In the genomic region with DNA sequence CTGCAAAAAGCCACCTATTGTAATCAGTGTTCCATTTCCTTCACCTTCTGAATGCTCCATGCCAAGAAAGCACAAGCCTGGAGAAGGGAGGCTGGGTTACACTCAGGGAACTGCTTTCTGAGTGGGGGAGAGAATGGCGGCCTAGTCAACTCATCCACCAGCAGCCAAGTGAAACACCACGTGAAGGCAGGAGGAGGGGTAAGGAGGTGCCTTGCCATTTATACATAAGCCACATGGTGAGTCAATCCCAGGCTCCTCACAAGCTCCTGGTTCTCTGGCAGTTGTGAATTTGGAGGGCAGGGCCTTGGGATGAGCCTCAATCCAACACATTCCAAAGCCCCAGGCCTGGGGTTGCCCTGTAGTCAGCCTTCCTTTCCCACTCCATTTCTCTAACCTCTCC, we compare ENCODE assay signal across 31 cellular contexts.
DNase-seq lines count a peak whose midpoint lies in the region; ATAC-seq, FAIRE-seq and TF ChIP-seq lines count a peak whose summit lies in the region.
"Had no signal": no experiment of that assay in that cellular context is flagged by ENCODE, and none has a peak within 500 bp of the region (broad histone marks: within the 10 kb centered on the region; RNA-seq: fewer than 3 reads in every experiment).

No MANE protein-coding gene starts in this region.

- H2AFZ ChIP-seq in K562 (ENCODE audit: low read depth, low read length) (peak overlapping the region; percentile 87), mesenchymal stem cell (ENCODE audit: low read depth, low read length) (no peak overlapping the region)

- H3K23ac ChIP-seq in mesenchymal stem cell (ENCODE audit: low read length in 2 of 2): no peak overlapping the region

- no peak for TF ChIP-seq POLR2A in K562 (conservative IDR thresholded peaks at IDR 0.05)

- DNase-seq in A172 (ENCODE audit: low spot score): peak; percentile 14
- DNase-seq in HT1080 (ENCODE audit: low read depth): peak; percentile 42
- DNase-seq in K562 (ENCODE audit: extremely low read depth in 1 of 4, low spot score in 3 of 4): no peak
- DNase-seq in mesenchymal stem cell: no peak
- no peak for DNase-seq in activated T-cell treated with anti-CD3 and anti-CD28 coated beads, Interleukin-2, amount 50 U/mL, for 72 hours
- DNase-seq in NCI-H2107 (lab: John Stamatoyannopoulos, UW): no peak
- DNase-seq: 8988T; activated CD4-positive, alpha-beta T cell treated with anti-CD3 and anti-CD28 coated beads, Interleukin-2, amount 10 ng/mL, durations not matched to agents 24 days and 14 days; activated gamma-delta T cell; activated naive CD8-positive, alpha-beta T cell treated with anti-CD3 and anti-CD28 coated beads, Interleukin-2, amount 50 U/mL, for 24 hours; activated T-cell treated with anti-CD3 and anti-CD28 coated beads, Interleukin-2, amount 50 U/mL, for 1 hour; body of pancreas; CD4-positive, CD25-positive, alpha-beta regulatory T cell; GOT3; head of caudate nucleus; IMR-90; left cardiac atrium; NCI-H1417; NCI-H2029 treated with DMSO at 0.1 percent for 48 hours; NCI-H345; NCI-H82; posterior cingulate gyrus; right lobe of liver; stimulated activated CD4-positive, alpha-beta T cell treated with anti-CD3 and anti-CD28 coated beads, Interleukin-12 subunit alpha, Interleukin-12 subunit beta, amount 100 ng/mL, for 4 hours; stimulated activated naive B cell treated with anti-CD40 and anti-IgM and Interleukin-4, amounts not matched to agents 10 μg/mL and 1 μg/mL and 100 μg/mL, for 72 hours; T-helper 17 cell had no signal

- FAIRE-seq in K562 (lab: Jason Lieb, UNC): no peak

- H3K27me3 Mint-ChIP-seq in activated T-cell treated with anti-CD3 and anti-CD28 coated beads, Interleukin-2, amount 50 U/mL, for 72 hours (ENCODE audit: low read depth): no peaks in the 10 kb centered on the region
- H3K27me3 Mint-ChIP-seq: memory B cell; stimulated activated naive B cell treated with anti-CD40 and anti-IgM and Interleukin-4, amounts not matched to agents 10 μg/mL and 1 μg/mL and 100 μg/mL, for 72 hours had no signal

- no peak overlapping the region for H3K14ac ChIP-seq in mesenchymal stem cell (ENCODE audit: low read length in 2 of 2)

- H3K18ac ChIP-seq in mesenchymal stem cell (ENCODE audit: low read depth in 1 of 2, low read length in 2 of 2): no peak overlapping the region

- no peak overlapping the region for H2BK120ac ChIP-seq in mesenchymal stem cell (ENCODE audit: low read depth, low read length)

- H3K36me3 Mint-ChIP-seq in activated T-cell treated with anti-CD3 and anti-CD28 coated beads, Interleukin-2, amount 50 U/mL, for 72 hours (ENCODE audit: insufficient read depth in 2 of 2): no peaks in the 10 kb centered on the region
- H3K36me3 Mint-ChIP-seq: CD4-positive, CD25-positive, alpha-beta regulatory T cell; stimulated activated naive B cell treated with anti-CD40 and anti-IgM and Interleukin-4, amounts not matched to agents 10 μg/mL and 1 μg/mL and 100 μg/mL, for 72 hours had no signal

- POLR2A ChIA-PET in K562 (lab: Yijun Ruan, JAX): no interaction called here

- CTCF ChIA-PET in K562 (lab: Yijun Ruan, JAX; ENCODE audit: low intra/inter-chr PET ratio): no interaction called here

- no peak overlapping the region for H4K91ac ChIP-seq in mesenchymal stem cell (ENCODE audit: low read length)

- peaks cover 1 to 2% of the 10 kb centered on the region in 2 donors for H3K9me3 Mint-ChIP-seq in activated T-cell treated with anti-CD3 and anti-CD28 coated beads, Interleukin-2, amount 50 U/mL, for 72 hours
- H3K9me3 Mint-ChIP-seq: activated CD4-positive, alpha-beta T cell treated with anti-CD3 and anti-CD28 coated beads, Interleukin-2, amount 10 ng/mL, durations not matched to agents 24 days and 14 days; activated naive CD8-positive, alpha-beta T cell treated with anti-CD3 and anti-CD28 coated beads, Interleukin-2, amount 50 U/mL, for 24 hours had no signal

- in situ Hi-C loops in K562 (cut with MboI): no loop called here

- no peaks in the 10 kb centered on the region for H3K27me3 ChIP-seq in K562 (ENCODE audit: control insufficient read depth in 2 of 2, insufficient read depth in 2 of 2, low read length in 2 of 2)
- H3K27me3 ChIP-seq in mesenchymal stem cell (ENCODE audit: control insufficient read depth in 1 of 2, insufficient read depth in 1 of 2, low read length in 2 of 2): peaks cover 0 to 6% of the 10 kb centered on the region in 2 experiments
- H3K27me3 ChIP-seq: body of pancreas, right lobe of liver, suprapubic skin had no signal

- no peaks in the 10 kb centered on the region for H4K20me1 ChIP-seq in K562 (replicated peaks; ENCODE audit: control insufficient read depth, insufficient read depth, low read length)

- no peaks in the 10 kb centered on the region for H3K9me3 ChIP-seq in K562 (replicated peaks; ENCODE audit: control insufficient read depth, insufficient read depth, low read depth, low read length)
- no peaks in the 10 kb centered on the region for H3K9me3 ChIP-seq in mesenchymal stem cell (ENCODE audit: control insufficient read depth, low read length)
- H3K9me3 ChIP-seq: body of pancreas, right lobe of liver, suprapubic skin had no signal

- no peak overlapping the region for H2BK5ac ChIP-seq in mesenchymal stem cell (ENCODE audit: low read depth, low read length, poor library complexity, severe bottlenecking)

- H3K4me1 ChIP-seq in K562 (replicated peaks in 1 of 2; ENCODE audit: control insufficient read depth in 2 of 2, insufficient read depth in 2 of 2, low read length in 2 of 2) (peaks cover 23 to 28% of the 10 kb centered on the region in 2 experiments), mesenchymal stem cell (ENCODE audit: control insufficient read depth, insufficient read depth, low read depth, low read length) (peaks cover 6% of the 10 kb centered on the region)
- H3K4me1 ChIP-seq: right lobe of liver, suprapubic skin had no signal

- WGBS in K562 (ENCODE audit: insufficient coverage, low coverage, missing lambda C conversion rate): 58% methylated on average over 2 of the region's 2 CpGs
- WGBS in mesenchymal stem cell: 88% methylated on average over 1 of the region's 2 CpGs

- ATAC-seq in K562: no peak
- no peak for ATAC-seq in activated T-cell treated with anti-CD3 and anti-CD28 coated beads, Interleukin-2, amount 50 U/mL, for 72 hours (replicated peaks in 1 of 2)
- ATAC-seq in HG02884 (IDR thresholded peaks at IDR 0.05; ENCODE audit: unreplicated experiment): no peak
- ATAC-seq in HG03521 (IDR thresholded peaks at IDR 0.05; ENCODE audit: unreplicated experiment): no peak
- ATAC-seq: activated naive CD8-positive, alpha-beta T cell treated with anti-CD3 and anti-CD28 coated beads, Interleukin-2, amount 50 U/mL, for 24 hours; body of pancreas; left cardiac atrium; right lobe of liver; stimulated activated naive B cell treated with anti-CD40 and anti-IgM and Interleukin-4, amounts not matched to agents 10 μg/mL and 1 μg/mL and 100 μg/mL, for 72 hours; T-helper 17 cell had no signal

- H4K8ac ChIP-seq in mesenchymal stem cell (ENCODE audit: low read length): no peak overlapping the region

- no peak for TF ChIP-seq CTCF in K562 (IDR thresholded peaks at IDR 0.05 in 2 of 3, conservative IDR thresholded peaks at IDR 0.05 in 1 of 3; ENCODE audit: insufficient read depth in 2 of 3, low read depth in 1 of 3, low read length in 3 of 3)

- BruUV-seq in K562 (replicated peaks; lab: Mats Ljungman, UMichigan): no TSS peak

- H3K27ac Mint-ChIP-seq in activated T-cell treated with anti-CD3 and anti-CD28 coated beads, Interleukin-2, amount 50 U/mL, for 72 hours: no peak overlapping the region
- H3K27ac Mint-ChIP-seq: activated CD4-positive, alpha-beta T cell treated with anti-CD3 and anti-CD28 coated beads, Interleukin-2, amount 10 ng/mL, durations not matched to agents 24 days and 14 days; activated naive CD8-positive, alpha-beta T cell treated with anti-CD3 and anti-CD28 coated beads, Interleukin-2, amount 50 U/mL, for 24 hours; CD4-positive, CD25-positive, alpha-beta regulatory T cell; memory B cell; stimulated activated naive B cell treated with anti-CD40 and anti-IgM and Interleukin-4, amounts not matched to agents 10 μg/mL and 1 μg/mL and 100 μg/mL, for 72 hours; T-helper 17 cell had no signal

- H3K4me3 ChIP-seq in K562: no peak overlapping the region
- no peak overlapping the region for H3K4me3 ChIP-seq in mesenchymal stem cell (ENCODE audit: insufficient read depth in 1 of 2, low read depth in 1 of 2, low read length in 2 of 2)
- H3K4me3 ChIP-seq: body of pancreas, right lobe of liver, suprapubic skin had no signal

- H3K9ac ChIP-seq in K562 (ENCODE audit: insufficient read depth in 1 of 2, low read depth in 2 of 2, low read length in 2 of 2) (no peak overlapping the region), mesenchymal stem cell (ENCODE audit: low read length) (no peak overlapping the region)

- H3K4ac ChIP-seq in mesenchymal stem cell (ENCODE audit: low read depth in 1 of 2, low read length in 2 of 2): no peak overlapping the region

- no peaks in the 10 kb centered on the region for H3K79me1 ChIP-seq in mesenchymal stem cell (replicated peaks; ENCODE audit: low read length, poor library complexity, severe bottlenecking)

- no peaks in the 10 kb centered on the region for H3K79me2 ChIP-seq in K562 (ENCODE audit: control insufficient read depth, insufficient read depth, low read length)

- no peaks in the 10 kb centered on the region for H3K9me1 ChIP-seq in K562 (ENCODE audit: control insufficient read depth, insufficient read depth, low read length)

- no peak overlapping the region for H3K4me3 Mint-ChIP-seq in activated T-cell treated with anti-CD3 and anti-CD28 coated beads, Interleukin-2, amount 50 U/mL, for 72 hours
- H3K4me3 Mint-ChIP-seq: activated CD4-positive, alpha-beta T cell treated with anti-CD3 and anti-CD28 coated beads, Interleukin-2, amount 10 ng/mL, durations not matched to agents 24 days and 14 days; activated naive CD8-positive, alpha-beta T cell treated with anti-CD3 and anti-CD28 coated beads, Interleukin-2, amount 50 U/mL, for 24 hours; CD4-positive, CD25-positive, alpha-beta regulatory T cell; memory B cell; stimulated activated naive B cell treated with anti-CD40 and anti-IgM and Interleukin-4, amounts not matched to agents 10 μg/mL and 1 μg/mL and 100 μg/mL, for 72 hours; T-helper 17 cell had no signal

- H2BK15ac ChIP-seq in mesenchymal stem cell (ENCODE audit: low read depth, poor library complexity, severe bottlenecking): no peak overlapping the region

- H3K4me1 Mint-ChIP-seq in activated T-cell treated with anti-CD3 and anti-CD28 coated beads, Interleukin-2, amount 50 U/mL, for 72 hours (ENCODE audit: low read depth): no peaks in the 10 kb centered on the region
- H3K4me1 Mint-ChIP-seq: activated CD4-positive, alpha-beta T cell treated with anti-CD3 and anti-CD28 coated beads, Interleukin-2, amount 10 ng/mL, durations not matched to agents 24 days and 14 days; activated naive CD8-positive, alpha-beta T cell treated with anti-CD3 and anti-CD28 coated beads, Interleukin-2, amount 50 U/mL, for 24 hours; CD4-positive, CD25-positive, alpha-beta regulatory T cell; T-helper 17 cell had no signal

- no peak for TF ChIP-seq RAD21 in K562 (CRISPR knock-in tag; conservative IDR thresholded peaks at IDR 0.05 in 1 of 2, IDR thresholded peaks at IDR 0.05 in 1 of 2)

- H3K27ac ChIP-seq in K562 (ENCODE audit: extremely low read depth, low read depth, low read length) (no peak overlapping the region), mesenchymal stem cell (ENCODE audit: low read length, poor library complexity, severe bottlenecking) (no peak overlapping the region)
- H3K27ac ChIP-seq: body of pancreas, right lobe of liver, RWPE1, suprapubic skin had no signal

- peak overlapping the region; percentile 47 for H2AK5ac ChIP-seq in mesenchymal stem cell (ENCODE audit: low read length, severe bottlenecking)

- no peak for TF ChIP-seq EP300 in K562 (IDR thresholded peaks at IDR 0.05; ENCODE audit: low read length)

- H3K36me3 ChIP-seq in K562 (ENCODE audit: control insufficient read depth, insufficient read depth, low read length) (no peaks in the 10 kb centered on the region), mesenchymal stem cell (ENCODE audit: control insufficient read depth in 1 of 2, insufficient read depth in 2 of 2, low read depth in 1 of 2, low read length in 2 of 2) (no peaks in the 10 kb centered on the region)
- H3K36me3 ChIP-seq: right lobe of liver, suprapubic skin had no signal

- no peak overlapping the region for H2BK12ac ChIP-seq in mesenchymal stem cell (ENCODE audit: low read length in 2 of 2)

- H3K4me2 ChIP-seq in K562 (ENCODE audit: insufficient read depth, low read length) (no peak overlapping the region), mesenchymal stem cell (ENCODE audit: low read length, poor library complexity, severe bottlenecking) (no peak overlapping the region)

- intact Hi-C loops in K562 (cut with micrococcal nuclease): loop anchor here (5.0 kb wide), 1 partner anchor 62 kb away; no protein-coding TSS in a partner anchor

Comparison
In these comparisons a context has a peak if more than half of its experiments do, and no peak if none do; other contexts are left out.
1. DNase-seq: peak in A172 (single experiment) and HT1080 (single experiment); none in K562 (0 of 4), mesenchymal stem cell (single experiment), activated T-cell treated with anti-CD3 and anti-CD28 coated beads, Interleukin-2, amount 50 U/mL, for 72 hours (0 of 2) and NCI-H2107 (single experiment).